8 cellular contexts compared by ENCODE assay signal in genomic region chr14:55131782-55132181, GRCh38. TPM values are rescaled to one million over a fixed set of nuclear protein-coding genes. Genes with fewer than 3 reads are reported as not detected.
A peak's percentile ranks its signal among the peaks of the same experiment; 100 is the strongest.
DNase-seq lines count a peak whose midpoint lies in the region; ATAC-seq and TF ChIP-seq lines count a peak whose summit lies in the region.

No MANE protein-coding gene starts in this region.

- peak overlapping the region; percentile 88 for H3K4me2 ChIP-seq in fibroblast of lung (ENCODE audit: extremely low read depth, insufficient read depth, low read length)

- H3K4me1 ChIP-seq in Peyer's patch, result peaks cover 0 to 46% (median 3%) of the 10 kb centered on the region in 4 donors
- H3K4me1 ChIP-seq in fibroblast of lung (ENCODE audit: control insufficient read depth, extremely low read depth, insufficient read depth, low read length), result peaks cover 22% of the 10 kb centered on the region
- H3K4me1 ChIP-seq in gastrocnemius medialis, result peaks cover 12 to 25% of the 10 kb centered on the region in 2 donors
- peaks cover 0 to 3% of the 10 kb centered on the region in 2 donors for H3K4me1 ChIP-seq in aorta (ENCODE audit: control insufficient read depth in 1 of 2, insufficient read depth in 2 of 2, low read length in 2 of 2)

- H3K9me3 ChIP-seq in Peyer's patch (no peaks in the 10 kb centered on the region), fibroblast of lung (ENCODE audit: control insufficient read depth, insufficient read depth, low read depth, low read length) (no peaks in the 10 kb centered on the region), gastrocnemius medialis (no peaks in the 10 kb centered on the region), aorta (ENCODE audit: control insufficient read depth, low read length) (no peaks in the 10 kb centered on the region)

- H3K9ac ChIP-seq in fibroblast of lung (ENCODE audit: insufficient read depth, low read length), result no peak overlapping the region

- H4K20me1 ChIP-seq in fibroblast of lung (ENCODE audit: control insufficient read depth, extremely low read depth, insufficient read depth, low read length), result peaks cover 2% of the 10 kb centered on the region

- POLR2A ChIA-PET in RWPE1 (lab: Yijun Ruan, JAX; ENCODE audit: low non-redundant PET), result no interaction called here

- ATAC-seq in gastrocnemius medialis (peak in 1 of 2 donors; percentile 25), aorta (ENCODE audit: low FRiP score) (no peak)

- H2AFZ ChIP-seq in fibroblast of lung (ENCODE audit: low read length), result no peak overlapping the region

- H3K79me2 ChIP-seq in fibroblast of lung (ENCODE audit: control insufficient read depth, insufficient read depth, low read length), result peaks cover 73% of the 10 kb centered on the region

- peak overlapping the region in 3 of 4 donors; percentile 90 to 99 (median 97) for H3K27ac ChIP-seq in Peyer's patch
- peak overlapping the region; percentile 35 for H3K27ac ChIP-seq in fibroblast of lung (ENCODE audit: insufficient read depth, low read length)
- H3K27ac ChIP-seq in gastrocnemius medialis, result peak overlapping the region; percentile 81 to 88 (median 86)
- H3K27ac ChIP-seq in RWPE1, result no peak overlapping the region
- no peak overlapping the region for H3K27ac ChIP-seq in aorta (ENCODE audit: low read depth in 1 of 2, low read length in 2 of 2)

- TF ChIP-seq CTCF in Peyer's patch (IDR thresholded peaks at IDR 0.05) (peak in 1 of 6 experiments; percentile 15), fibroblast of lung (conservative IDR thresholded peaks at IDR 0.05 in 1 of 2, IDR thresholded peaks at IDR 0.05 in 1 of 2; ENCODE audit: low read depth in 1 of 2, low read length in 2 of 2) (peak in 1 of 2 donors; percentile 21), gastrocnemius medialis (IDR thresholded peaks at IDR 0.05 in 4 of 5, conservative IDR thresholded peaks at IDR 0.05 in 1 of 5) (peak in 1 of 5 experiments; percentile 7), RWPE1 (conservative IDR thresholded peaks at IDR 0.05; ENCODE audit: low read depth) (no peak)

- intact Hi-C loops in gastrocnemius medialis (cut with DNase I; ENCODE audit: low total_unique reads), result loop anchor here (2.0 kb wide), 1 partner anchor 43 kb away; no protein-coding TSS in a partner anchor
- intact Hi-C loops in aorta (cut with DNase I), result loop anchor here (5.0 kb wide), 1 partner anchor 39 kb away; no protein-coding TSS in a partner anchor

- CTCF ChIA-PET in RWPE1 (lab: Yijun Ruan, JAX), result interaction anchor here (0.5 to 1.1 kb wide), 6 partner anchors 29 to 102 kb away, joined by 3 to 8 read pairs (median 3); no protein-coding TSS in a partner anchor

- peaks cover 0 to 21% (median 0%) of the 10 kb centered on the region in 3 donors for H3K36me3 ChIP-seq in Peyer's patch
- no peaks in the 10 kb centered on the region for H3K36me3 ChIP-seq in fibroblast of lung (ENCODE audit: control insufficient read depth, insufficient read depth, low read length)
- no peaks in the 10 kb centered on the region for H3K36me3 ChIP-seq in gastrocnemius medialis
- H3K36me3 ChIP-seq in aorta (ENCODE audit: control insufficient read depth in 1 of 2, insufficient read depth in 2 of 2, low read length in 1 of 2), result no peaks in the 10 kb centered on the region

- H3K4me3 ChIP-seq in Peyer's patch, result peak overlapping the region in 3 of 4 donors; percentile 69 to 96 (median 91)
- H3K4me3 ChIP-seq in fibroblast of lung (replicated peaks in 1 of 4; ENCODE audit: control extremely low read depth in 1 of 4, insufficient read depth in 1 of 4, low read depth in 3 of 4, low read length in 4 of 4), result peak overlapping the region; percentile 92 to 99 (median 96)
- H3K4me3 ChIP-seq in gastrocnemius medialis, result peak overlapping the region; percentile 62 to 75 (median 69)
- no peak overlapping the region for H3K4me3 ChIP-seq in aorta (ENCODE audit: low read length in 2 of 2)

- no peaks in the 10 kb centered on the region for H3K27me3 ChIP-seq in Peyer's patch
- H3K27me3 ChIP-seq in fibroblast of lung (ENCODE audit: control insufficient read depth, insufficient read depth, low read length), result no peaks in the 10 kb centered on the region
- peaks cover 0 to 6% (median 0%) of the 10 kb centered on the region in 3 donors for H3K27me3 ChIP-seq in gastrocnemius medialis
- H3K27me3 ChIP-seq in aorta (ENCODE audit: control insufficient read depth in 1 of 2, insufficient read depth in 2 of 2, low read length in 1 of 2), result peaks cover 0 to 1% of the 10 kb centered on the region in 2 donors

- 90 to 91% methylated on average over 4 of the region's 4 CpGs for WGBS in aorta, 2 donors

- peak in 1 of 2 donors; percentile 48 for TF ChIP-seq POLR2A in Peyer's patch (IDR thresholded peaks at IDR 0.05)
- TF ChIP-seq POLR2A in gastrocnemius medialis (IDR thresholded peaks at IDR 0.05), result no peak

- in situ Hi-C loops in gastrocnemius medialis (cut with MboI; ENCODE audit: low sequenced_read_pairs in 4 of 4), result no loop called here

- DNase-seq in GM03348 (ENCODE audit: low spot score), result peak; percentile 31
- DNase-seq in Peyer's patch, result peak in 1 of 3 donors; percentile 65
- no peak for DNase-seq in fibroblast of lung (ENCODE audit: low read depth in 2 of 2)
- no peak for DNase-seq in gastrocnemius medialis
- no peak for DNase-seq in RWPE1 (ENCODE audit: low spot score)
- DNase-seq in activated CD4-positive, CD25-positive, alpha-beta regulatory T cell treated with anti-CD3 and anti-CD28 coated beads, Interleukin-2, amount 50 U/mL, for 72 hours, result no peak
- DNase-seq in aorta, result no peak
- no peak for DNase-seq in SK-N-DZ (ENCODE audit: low spot score)

RNA-seq across cellular contexts. Expression of gene LGALS3, which starts 2.7 kb away (rescaled TPM):
- total RNA-seq in Peyer's patch (1,000 to 10,000 TPM in 3 of 4 donors, 100 to 1,000 TPM in 1; 242 to 1,284 (median 1,203) TPM), fibroblast of lung (430 and 434 TPM in 2 replicates), gastrocnemius medialis (100 to 1,000 TPM in 1 of 4 donors, 10 to 100 TPM in 3; 68.0 to 124 (median 80.6) TPM), aorta (100 to 1,000 TPM; 104 to 155 TPM)
- polyA plus RNA-seq in fibroblast of lung (333 and 398 TPM in 2 replicates), aorta (100 to 1,000 TPM; 272 to 547 TPM)
- polyA plus RNA-seq in fibroblast of lung (2012), result 345 and 493 TPM in 2 replicates
- 110 and 113 TPM in 2 replicates for polyA minus RNA-seq in fibroblast of lung (ENCODE audit: low replicate concordance)
- not detected in 2 replicates for polyA plus RNA-seq in SK-N-DZ (2014; cell fraction: cytosol; rRNA removed)
- polyA plus RNA-seq in SK-N-DZ (2014; cell fraction: nucleus; rRNA removed), result 1.3 TPM in 1 of 2 replicates, not detected in the other

RNA-seq across cellular contexts. Expression of gene DLGAP5, which starts 59.6 kb away (rescaled TPM):
- total RNA-seq in Peyer's patch, result 1 to 10 TPM; 2.1 to 9.9 (median 4.4) TPM
- 0.77 and 8.1 TPM in 2 replicates for total RNA-seq in fibroblast of lung
- polyA plus RNA-seq in fibroblast of lung, result 10.5 and 31.2 TPM in 2 replicates
- polyA plus RNA-seq in fibroblast of lung (2012), result 7.4 and 24.7 TPM in 2 replicates
- 1.6 and 2.5 TPM in 2 replicates for polyA minus RNA-seq in fibroblast of lung (ENCODE audit: low replicate concordance)
- total RNA-seq in gastrocnemius medialis, result not detected
- total RNA-seq in aorta, result under 1 TPM in 1 of 2 donors, not detected in 1; 0.63 TPM
- polyA plus RNA-seq in aorta, result 1 to 10 TPM in 1 of 2 donors, under 1 TPM in 1; 0.13 to 1.1 TPM
- 35.1 and 45.4 TPM in 2 replicates for polyA plus RNA-seq in SK-N-DZ (2014; cell fraction: cytosol; rRNA removed)
- 375 and 425 TPM in 2 replicates for polyA plus RNA-seq in SK-N-DZ (2014; cell fraction: nucleus; rRNA removed)

Comparison
In these comparisons a context has a peak if more than half of its experiments do, and no peak if none do; other contexts are left out.
1. H3K27ac ChIP-seq: peak in Peyer's patch (3 of 4), fibroblast of lung (single experiment) and gastrocnemius medialis (4 of 4); none in RWPE1 (single experiment) and aorta (0 of 2).
2. H3K4me3 ChIP-seq: peak in Peyer's patch (3 of 4), fibroblast of lung (4 of 4) and gastrocnemius medialis (4 of 4); none in aorta (0 of 2).